ENCODE assay signal across 7 cellular contexts in the genomic region with DNA sequence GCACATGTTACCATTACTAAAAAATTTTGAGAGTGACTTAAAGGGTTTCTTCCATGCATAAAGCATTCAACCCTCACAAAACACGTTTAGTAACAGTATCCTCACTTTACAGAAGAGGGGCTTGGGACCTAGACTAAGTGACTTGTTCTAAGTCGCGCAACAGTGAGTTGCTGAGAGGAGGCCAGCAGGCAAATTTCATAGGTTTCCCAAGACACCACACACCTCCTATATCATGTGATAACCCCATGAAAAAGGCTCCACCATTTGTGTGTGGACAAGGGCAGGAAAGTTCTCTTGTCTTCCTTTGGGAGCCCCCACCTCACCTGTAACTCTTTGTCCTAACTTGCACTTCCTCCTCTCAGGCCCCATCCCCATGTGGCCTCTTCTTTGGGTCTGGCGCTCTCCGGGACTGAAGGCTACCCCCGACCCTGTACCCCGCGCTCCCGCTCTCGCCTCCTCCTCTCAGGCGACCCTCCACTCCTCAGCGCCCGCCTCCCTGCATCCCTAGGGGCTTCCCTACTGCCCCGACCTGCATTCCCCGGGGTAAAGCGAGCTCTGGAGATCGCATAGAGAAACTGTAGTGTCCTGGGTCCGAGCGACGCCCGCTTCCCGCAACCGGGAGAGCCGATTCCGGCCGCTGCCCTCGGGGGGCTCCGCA. TPM values are rescaled to one million over a fixed set of nuclear protein-coding genes. Genes with fewer than 3 reads are reported as not detected.
DNase-seq lines count a peak whose midpoint lies in the region; ATAC-seq, FAIRE-seq and TF ChIP-seq lines count a peak whose summit lies in the region.

No MANE protein-coding gene starts in this region.

- peak overlapping the region; percentile 96 for H3K27ac ChIP-seq in effector memory CD4-positive, alpha-beta T cell (ENCODE audit: insufficient read depth, low read length, poor library complexity, severe bottlenecking)

- DNase-seq in GM12892 (ENCODE audit: insufficient read length), result no peak
- DNase-seq in NCI-H69 (lab: John Stamatoyannopoulos, UW), result peak; percentile 5
- DNase-seq in effector memory CD4-positive, alpha-beta T cell, result no peak
- peak; percentile 31 for DNase-seq in nephron progenitor cell
- DNase-seq in GM13976 (ENCODE audit: low spot score), result no peak
- DNase-seq in GOT3 (lab: John Stamatoyannopoulos, UW), result no peak

- no peak for TF ChIP-seq POLR2A in GM12892 (IDR thresholded peaks at IDR 0.05; ENCODE audit: low read depth, low read length)

- peaks cover 97% of the 10 kb centered on the region for H3K27me3 Mint-ChIP-seq in nephron progenitor cell (ENCODE audit: low read depth, poor library complexity)

- in situ Hi-C loops in GM13976 (cut with MboI; ENCODE audit: low sequenced_read_pairs, unreplicated experiment), result no loop called here

- TF ChIP-seq CTCF in nephron progenitor cell (IDR thresholded peaks at IDR 0.05) (no peak), GM13976 (IDR thresholded peaks at IDR 0.05; ENCODE audit: borderline replicate concordance, control extremely low read depth, extremely low read depth, insufficient read depth, missing control alignments) (no peak)

- peaks cover 3% of the 10 kb centered on the region for H3K9me3 Mint-ChIP-seq in nephron progenitor cell

- FAIRE-seq in GM12892 (lab: Jason Lieb, UNC), result peak; percentile 60

- no peaks in the 10 kb centered on the region for H3K27me3 ChIP-seq in effector memory CD4-positive, alpha-beta T cell (replicated peaks; ENCODE audit: control insufficient read depth, insufficient read depth, low read length, poor library complexity, severe bottlenecking)

- H3K36me3 Mint-ChIP-seq in nephron progenitor cell (ENCODE audit: low read depth), result no peaks in the 10 kb centered on the region

- H3K4me1 ChIP-seq in effector memory CD4-positive, alpha-beta T cell (ENCODE audit: control insufficient read depth, insufficient read depth, low read length, poor library complexity, severe bottlenecking), result peaks cover 66% of the 10 kb centered on the region

- H3K27ac Mint-ChIP-seq in nephron progenitor cell, result no peak overlapping the region

- H3K36me3 ChIP-seq in effector memory CD4-positive, alpha-beta T cell (ENCODE audit: control insufficient read depth, insufficient read depth, low read length), result peaks cover 37% of the 10 kb centered on the region

- no peaks in the 10 kb centered on the region for H3K9me3 ChIP-seq in effector memory CD4-positive, alpha-beta T cell (ENCODE audit: control insufficient read depth, low read length)

- ATAC-seq in GM19463 (IDR thresholded peaks at IDR 0.05; ENCODE audit: unreplicated experiment), result no peak

- peak overlapping the region; percentile 82 for H3K4me3 Mint-ChIP-seq in nephron progenitor cell

- peaks cover 14% of the 10 kb centered on the region for H3K4me1 Mint-ChIP-seq in nephron progenitor cell

- peak overlapping the region; percentile 89 for H3K4me3 ChIP-seq in effector memory CD4-positive, alpha-beta T cell (ENCODE audit: insufficient read depth, low read depth, low read length, poor library complexity, severe bottlenecking)

RNA-seq across cellular contexts. Expression of a gene that starts 0.4 kb away (rescaled TPM):
- 358 TPM for polyA plus RNA-seq in GM12892 (2012; ENCODE audit: missing spikeins)

RNA-seq across cellular contexts. Expression of a gene that starts 4.9 kb away (rescaled TPM):
- polyA plus RNA-seq in GM12892 (2012; ENCODE audit: missing spikeins), result 45.5 TPM

RNA-seq across cellular contexts. Expression of a gene that starts 10.1 kb away (rescaled TPM):
- 151 TPM for polyA plus RNA-seq in GM12892 (2012; ENCODE audit: missing spikeins)

RNA-seq across cellular contexts. Expression of a gene that starts 10.5 kb away (rescaled TPM):
- 286 TPM for polyA plus RNA-seq in GM12892 (2012; ENCODE audit: missing spikeins)

RNA-seq across cellular contexts. Expression of a gene that starts 26.6 kb away (rescaled TPM):
- polyA plus RNA-seq in GM12892 (2012; ENCODE audit: missing spikeins), result 71.9 TPM

Comparison
In these comparisons a context has a peak if more than half of its experiments do, and no peak if none do; other contexts are left out.
1. DNase-seq: peak in NCI-H69 (single experiment) and nephron progenitor cell (single experiment); none in GM12892 (single experiment), effector memory CD4-positive, alpha-beta T cell (0 of 3), GM13976 (single experiment) and GOT3 (single experiment).